Comparison of ENCODE assay signal across 1 cellular context in the genomic region with DNA sequence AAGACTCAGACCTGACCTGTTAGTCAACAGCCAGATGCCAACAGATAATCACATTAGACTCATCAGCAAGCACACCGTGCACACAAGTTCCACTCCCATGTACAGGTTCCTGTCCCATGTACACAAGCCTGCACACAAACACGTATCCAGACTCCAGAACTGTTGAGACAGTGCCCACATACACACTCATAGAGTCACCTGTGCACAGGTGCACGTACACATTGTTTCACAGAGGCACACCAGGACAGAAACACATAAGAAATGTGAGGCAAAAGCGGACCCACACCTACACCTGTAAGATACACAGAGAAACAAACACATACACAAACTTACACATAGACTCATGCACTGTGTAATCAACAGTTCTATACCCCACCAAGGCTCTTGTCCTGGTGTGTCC.
TF ChIP-seq lines count a peak whose summit lies in the region.

No MANE protein-coding gene starts in this region.

TF ChIP-seq in WTC11, 78 proteins besides CTCF, POLR2A, EP300 and RAD21 (continued from another document):
- TF ChIP-seq FOXP1 (CRISPR knock-in tag; IDR thresholded peaks at IDR 0.05; ENCODE audit: borderline replicate concordance) (no peak), ZBTB21 (CRISPR knock-in tag; IDR thresholded peaks at IDR 0.05; ENCODE audit: borderline replicate concordance) (no peak), ZNF281 (CRISPR knock-in tag; IDR thresholded peaks at IDR 0.05) (no peak)
